In the genomic region with DNA sequence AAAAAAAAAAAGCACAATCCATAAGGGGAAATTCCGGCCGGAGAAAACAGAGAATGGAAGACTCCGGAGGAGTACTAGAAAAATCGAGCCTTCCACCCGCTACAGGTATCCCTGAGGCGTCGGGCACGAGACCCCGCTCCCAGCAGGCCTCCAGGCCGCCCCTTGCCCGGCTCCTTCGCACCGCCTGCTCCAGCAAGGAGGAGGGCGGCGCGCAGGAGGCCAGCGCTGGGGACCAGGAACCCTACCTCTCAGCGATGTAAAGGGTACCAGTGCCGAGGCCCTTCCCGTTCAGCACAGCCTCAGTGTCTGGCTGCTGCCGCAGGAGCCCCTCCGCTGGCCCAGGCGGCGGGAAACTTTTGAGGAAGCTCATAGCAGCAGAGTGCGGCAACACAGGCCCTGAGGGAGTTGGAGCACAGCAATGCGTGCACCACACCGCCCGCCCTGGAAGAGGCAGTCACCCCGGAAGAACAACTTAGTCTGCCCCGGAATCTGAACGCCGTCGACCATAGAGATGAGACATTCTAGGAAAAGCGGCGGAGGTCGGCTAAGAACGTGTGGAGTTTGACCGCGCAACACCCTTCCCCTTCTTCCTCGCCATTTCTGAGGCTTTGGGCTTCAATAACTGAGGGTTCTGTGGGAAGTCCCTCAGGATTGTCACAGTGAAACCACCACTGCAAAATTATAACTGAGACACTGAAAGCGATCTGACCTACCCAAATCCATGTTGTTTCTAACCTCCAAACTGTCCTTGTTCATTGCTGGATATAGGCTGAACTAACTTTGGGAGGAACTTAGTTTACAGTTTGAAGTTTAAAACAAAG, we compare ENCODE assay signal across 1 cellular context.
TF ChIP-seq lines count a peak whose summit lies in the region.

CLNS1A (minus strand) TSS at position 450 of the 821 bp plus-strand sequence; CDS start at position 370, 80 bp downstream.

TF ChIP-seq in HepG2, 621 proteins besides CTCF, POLR2A, EP300 and RAD21 (continued from another document and continues in another):
- no peak for TF ChIP-seq ZNF776 (CRISPR knock-in tag; IDR thresholded peaks at IDR 0.05)
- TF ChIP-seq AGO2 (optimal IDR thresholded peaks at IDR 0.05; ENCODE audit: low read depth, low read length): peak; percentile 69
- TF ChIP-seq GATAD2A (CRISPR knock-in tag; IDR thresholded peaks at IDR 0.05): 0 out of 2 replicates have a peak, but pooled peaks have one; percentile 52
- peak; percentile 77 for TF ChIP-seq CREM (IDR thresholded peaks at IDR 0.05)
- no peak for TF ChIP-seq CREM (CRISPR knock-in tag; IDR thresholded peaks at IDR 0.05)
- peak; percentile 70; the same call in 1 of the 2 replicates for TF ChIP-seq ZNF12 (CRISPR knock-in tag; IDR thresholded peaks at IDR 0.05)
- TF ChIP-seq ZNF841 (CRISPR knock-in tag; IDR thresholded peaks at IDR 0.05; ENCODE audit: borderline replicate concordance): no peak
- TF ChIP-seq ZBTB34 (CRISPR knock-in tag; IDR thresholded peaks at IDR 0.05): no peak
- TF ChIP-seq ZMYM4 (CRISPR knock-in tag; IDR thresholded peaks at IDR 0.05): peak; percentile 87
- 0 out of 2 replicates have a peak, but pooled peaks have one; percentile 29 for TF ChIP-seq ZNF646 (CRISPR knock-in tag; IDR thresholded peaks at IDR 0.05)
- no peak; the same call in 1 of the 2 replicates for TF ChIP-seq ZNF607 (CRISPR knock-in tag; IDR thresholded peaks at IDR 0.05; ENCODE audit: borderline replicate concordance)
- TF ChIP-seq MBD4 (IDR thresholded peaks at IDR 0.05; ENCODE audit: borderline replicate concordance, low read length): no peak
- peak; percentile 85; the same call in 1 of the 2 replicates for TF ChIP-seq ZNF556 (CRISPR knock-in tag; IDR thresholded peaks at IDR 0.05; ENCODE audit: borderline replicate concordance)
- TF ChIP-seq IRF2 (CRISPR knock-in tag; IDR thresholded peaks at IDR 0.05): peak; percentile 92; the same call in 1 of the 2 replicates
- TF ChIP-seq MAFF (IDR thresholded peaks at IDR 0.05; ENCODE audit: low read depth, low read length): no peak
- TF ChIP-seq ZNF570 (CRISPR knock-in tag; IDR thresholded peaks at IDR 0.05; ENCODE audit: borderline replicate concordance): 0 out of 2 replicates have a peak, but pooled peaks have one; percentile 65
- TF ChIP-seq ZNF766 (CRISPR knock-in tag; IDR thresholded peaks at IDR 0.05; ENCODE audit: borderline replicate concordance): peak; percentile 45; the same call in 1 of the 2 replicates
- peak; percentile 71; the same call in 1 of the 2 replicates for TF ChIP-seq ZBED4 (CRISPR knock-in tag; IDR thresholded peaks at IDR 0.05; ENCODE audit: borderline replicate concordance)
- TF ChIP-seq BRCA1 (CRISPR knock-in tag; IDR thresholded peaks at IDR 0.05): peak; percentile 80; the same call in 1 of the 2 replicates
- TF ChIP-seq, protein P1, sequence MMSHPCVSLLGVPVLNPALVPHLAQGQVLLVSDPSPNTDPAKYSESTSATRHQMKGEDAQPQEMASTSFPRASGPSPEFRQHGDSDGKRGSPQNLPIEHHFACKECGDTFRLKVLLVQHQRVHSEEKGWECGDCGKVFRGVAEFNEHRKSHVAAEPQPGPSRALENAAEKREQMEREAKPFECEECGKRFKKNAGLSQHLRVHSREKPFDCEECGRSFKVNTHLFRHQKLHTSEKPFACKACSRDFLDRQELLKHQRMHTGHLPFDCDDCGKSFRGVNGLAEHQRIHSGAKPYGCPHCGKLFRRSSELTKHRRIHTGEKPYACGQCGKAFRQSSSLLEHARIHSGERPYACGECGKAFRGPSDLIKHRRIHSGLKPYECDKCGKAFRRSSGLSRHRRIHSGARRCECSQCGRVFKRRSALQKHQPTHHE (CRISPR knock-in tag; IDR thresholded peaks at IDR 0.05; ENCODE audit: borderline replicate concordance): 0 out of 2 replicates have a peak, but pooled peaks have one; percentile 68
- TF ChIP-seq KLF13 (CRISPR knock-in tag; IDR thresholded peaks at IDR 0.05): no peak
- TF ChIP-seq PLSCR1 (CRISPR knock-in tag; IDR thresholded peaks at IDR 0.05; ENCODE audit: borderline replicate concordance): no peak
- no peak for TF ChIP-seq ONECUT2 (CRISPR knock-in tag; IDR thresholded peaks at IDR 0.05)
- no peak for TF ChIP-seq NPAS2 (CRISPR knock-in tag; IDR thresholded peaks at IDR 0.05; ENCODE audit: borderline replicate concordance)
- TF ChIP-seq, protein P2, sequence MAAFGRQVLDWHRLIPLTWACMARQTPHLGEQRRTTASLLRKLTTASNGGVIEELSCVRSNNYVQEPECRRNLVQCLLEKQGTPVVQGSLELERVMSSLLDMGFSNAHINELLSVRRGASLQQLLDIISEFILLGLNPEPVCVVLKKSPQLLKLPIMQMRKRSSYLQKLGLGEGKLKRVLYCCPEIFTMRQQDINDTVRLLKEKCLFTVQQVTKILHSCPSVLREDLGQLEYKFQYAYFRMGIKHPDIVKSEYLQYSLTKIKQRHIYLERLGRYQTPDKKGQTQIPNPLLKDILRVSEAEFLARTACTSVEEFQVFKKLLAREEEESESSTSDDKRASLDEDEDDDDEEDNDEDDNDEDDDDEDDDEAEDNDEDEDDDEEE (CRISPR knock-in tag; IDR thresholded peaks at IDR 0.05): no peak; the same call in 1 of the 2 replicates
- TF ChIP-seq LCORL (IDR thresholded peaks at IDR 0.05): no peak
- TF ChIP-seq LCORL (CRISPR knock-in tag; IDR thresholded peaks at IDR 0.05): peak; percentile 25; the same call in 1 of the 2 replicates
- TF ChIP-seq HIC2 (CRISPR knock-in tag; IDR thresholded peaks at IDR 0.05; ENCODE audit: low read depth): no peak
- TF ChIP-seq MYC (CRISPR knock-in tag; IDR thresholded peaks at IDR 0.05; ENCODE audit: borderline replicate concordance): peak; percentile 93
- no peak for TF ChIP-seq SUZ12 (IDR thresholded peaks at IDR 0.05; ENCODE audit: low read depth, low read length)
- TF ChIP-seq ZNF251 (CRISPR knock-in tag; IDR thresholded peaks at IDR 0.05): 0 out of 2 replicates have a peak, but pooled peaks have one; percentile 61
- TF ChIP-seq ZNF567 (CRISPR knock-in tag; IDR thresholded peaks at IDR 0.05; ENCODE audit: borderline replicate concordance): 0 out of 2 replicates have a peak, but pooled peaks have one; percentile 73
- TF ChIP-seq CERS6 (CRISPR knock-in tag; IDR thresholded peaks at IDR 0.05): no peak
- no peak for TF ChIP-seq ZNF17 (CRISPR knock-in tag; IDR thresholded peaks at IDR 0.05)
